22 cellular contexts compared by ENCODE assay signal in genomic region chr7:150791304-150791703, GRCh38. TPM values are rescaled to one million over a fixed set of nuclear protein-coding genes. Genes with fewer than 3 reads are reported as not detected.
"Had no signal": no experiment of that assay in that cellular context is flagged by ENCODE, and none has a peak within 500 bp of the region (broad histone marks: within the 10 kb centered on the region; RNA-seq: fewer than 3 reads in every experiment).

No MANE protein-coding gene starts in this region.

- H3K27ac Mint-ChIP-seq: naive thymus-derived CD8-positive, alpha-beta T cell; stimulated activated naive B cell treated with anti-CD40 and anti-IgM and Interleukin-4, amounts not matched to agents 10 μg/mL and 1 μg/mL and 100 μg/mL, for 72 hours; stimulated activated naive CD8-positive, alpha-beta T cell treated with anti-CD3 and anti-CD28 coated beads, Interleukin-15, amount 100 ng/mL, for 72 hours had no signal

- DNase-seq: dermis blood vessel endothelial cell; heart right ventricle; hypothalamus; islet precursor cell; mucosa of descending colon; naive thymus-derived CD8-positive, alpha-beta T cell; sigmoid colon; stimulated activated CD4-positive, alpha-beta T cell treated with anti-CD3 and anti-CD28 coated beads, Interleukin-2, amount 100 ng/mL, for 24 hours; stimulated activated CD4-positive, alpha-beta T cell treated with anti-CD3 and anti-CD28 coated beads, Interleukin-4, amount 100 ng/mL, for 4 hours; stimulated activated naive B cell treated with anti-CD40 and anti-IgM and Interleukin-4, amounts not matched to agents 10 μg/mL and 1 μg/mL and 100 μg/mL, for 72 hours; stimulated activated naive CD8-positive, alpha-beta T cell treated with anti-CD3 and anti-CD28 coated beads, Interleukin-15, amount 100 ng/mL, for 72 hours; testis had no signal

- H3K4me3 Mint-ChIP-seq: naive thymus-derived CD8-positive, alpha-beta T cell; stimulated activated naive B cell treated with anti-CD40 and anti-IgM and Interleukin-4, amounts not matched to agents 10 μg/mL and 1 μg/mL and 100 μg/mL, for 72 hours; stimulated activated naive CD8-positive, alpha-beta T cell treated with anti-CD3 and anti-CD28 coated beads, Interleukin-15, amount 100 ng/mL, for 72 hours had no signal

- H3K36me3 ChIP-seq: sigmoid colon had no signal

- H3K27ac ChIP-seq: sigmoid colon, skin epidermis, testis, tibial nerve had no signal

- H3K9me3 Mint-ChIP-seq: stimulated activated naive B cell treated with anti-CD40 and anti-IgM and Interleukin-4, amounts not matched to agents 10 μg/mL and 1 μg/mL and 100 μg/mL, for 72 hours; stimulated activated naive CD8-positive, alpha-beta T cell treated with anti-CD3 and anti-CD28 coated beads, Interleukin-15, amount 100 ng/mL, for 72 hours had no signal

- H3K4me3 ChIP-seq: heart right ventricle, mucosa of descending colon, sigmoid colon, skin epidermis, testis, tibial nerve had no signal

- H3K27me3 ChIP-seq: heart right ventricle, sigmoid colon, testis, tibial nerve had no signal

- FAIRE-seq: colon, frontal cortex had no signal

- ATAC-seq: left lobe of liver; mucosa of descending colon; naive thymus-derived CD8-positive, alpha-beta T cell; stimulated activated naive B cell treated with anti-CD40 and anti-IgM and Interleukin-4, amounts not matched to agents 10 μg/mL and 1 μg/mL and 100 μg/mL, for 72 hours; stimulated activated naive CD8-positive, alpha-beta T cell treated with anti-CD3 and anti-CD28 coated beads, Interleukin-15, amount 100 ng/mL, for 72 hours had no signal

- H3K9me3 ChIP-seq: heart right ventricle, mucosa of descending colon, sigmoid colon, testis, tibial nerve had no signal

- H3K36me3 Mint-ChIP-seq: naive thymus-derived CD8-positive, alpha-beta T cell; stimulated activated naive B cell treated with anti-CD40 and anti-IgM and Interleukin-4, amounts not matched to agents 10 μg/mL and 1 μg/mL and 100 μg/mL, for 72 hours had no signal

RNA-seq across cellular contexts. Expression of gene TMEM176B, which starts 8.9 kb away (rescaled TPM):
- total RNA-seq: dermis blood vessel endothelial cell; glomerular endothelial cell; naive thymus-derived CD8-positive, alpha-beta T cell; osteocyte; pulmonary artery endothelial cell had no signal

RNA-seq across cellular contexts. Expression of gene TMEM176A, which starts 9.3 kb away (rescaled TPM):
- total RNA-seq: dermis blood vessel endothelial cell, glomerular endothelial cell, osteocyte, pulmonary artery endothelial cell had no signal
- polyA plus RNA-seq: neural cell had no signal

RNA-seq across cellular contexts. Expression of gene GIMAP5, which starts 54.1 kb away (rescaled TPM):
- total RNA-seq: fibroblast of lung, osteocyte had no signal
- polyA plus RNA-seq: fibroblast of lung, neural cell had no signal
